8 cellular contexts compared by ENCODE assay signal in the genomic region with DNA sequence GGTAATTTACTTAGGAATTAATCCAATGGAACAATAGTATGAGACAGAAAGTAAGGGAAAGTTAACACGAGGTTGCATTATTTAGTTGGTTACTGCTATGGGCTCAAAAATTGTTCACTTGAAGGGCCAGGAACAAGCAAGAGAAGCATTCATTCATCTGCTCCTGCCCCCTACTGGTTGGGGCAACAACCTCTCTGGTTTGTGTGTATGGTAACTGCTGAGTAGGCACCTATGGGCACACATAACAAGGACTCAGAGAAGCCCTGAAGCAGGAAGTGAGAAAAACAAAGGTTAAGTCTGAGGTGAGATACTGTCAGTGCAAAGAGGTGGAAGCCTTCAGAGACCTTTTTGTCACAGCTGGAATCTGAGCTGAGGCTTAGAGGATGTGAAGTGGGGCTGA. TPM values are rescaled to one million over a fixed set of nuclear protein-coding genes. Genes with fewer than 3 reads are reported as not detected.
A peak's percentile ranks its signal among the peaks of the same experiment; 100 is the strongest.
DNase-seq lines count a peak whose midpoint lies in the region; ATAC-seq and TF ChIP-seq lines count a peak whose summit lies in the region.

No MANE protein-coding gene starts in this region.

- no peaks in the 10 kb centered on the region for H3K36me3 ChIP-seq in upper lobe of left lung

- CTCF ChIA-PET in HEK293T (lab: Yijun Ruan, JAX), result interaction anchor here (0.6 kb wide), 1 partner anchor 26 kb away, joined by 5 read pairs; no protein-coding TSS in a partner anchor

- H3K9me3 ChIP-seq in upper lobe of left lung, result no peaks in the 10 kb centered on the region

- no peak overlapping the region for H3K27ac ChIP-seq in upper lobe of left lung

- no peaks in the 10 kb centered on the region for H3K27me3 ChIP-seq in upper lobe of left lung

- TF ChIP-seq CTCF in upper lobe of left lung (IDR thresholded peaks at IDR 0.05), result peak in 1 of 6 experiments; percentile 14

- H3K4me3 ChIP-seq in upper lobe of left lung, result no peak overlapping the region

- H3K4me1 ChIP-seq in upper lobe of left lung, result peaks cover 0 to 5% (median 3%) of the 10 kb centered on the region in 4 donors

- POLR2A ChIA-PET in HEK293T (lab: Yijun Ruan, JAX), result no interaction called here

- WGBS in upper lobe of left lung, 2 donors, result 73 to 75% methylated on average over 1 of the region's 1 CpG

- TF ChIP-seq EP300 in upper lobe of left lung (IDR thresholded peaks at IDR 0.05), result no peak

- ATAC-seq in upper lobe of left lung (ENCODE audit: low FRiP score in 2 of 2), result no peak

- in situ Hi-C loops in SK-MEL-5 (cut with HindIII; ENCODE audit: low pct_unique_long_range_greater_than_20kb, low sequenced_read_pairs), result no loop called here

- no peak for TF ChIP-seq POLR2A in upper lobe of left lung (IDR thresholded peaks at IDR 0.05)

- DNase-seq in SIG-M5 treated with dmso at 0.1 percent for 504 hours (lab: John Stamatoyannopoulos, UW; ENCODE audit: unreplicated experiment) (peak; percentile 41), SIG-M5 (lab: John Stamatoyannopoulos, UW) (no peak), HEK293T (ENCODE audit: extremely low spot score) (peak; percentile 6), SK-MEL-5 (ENCODE audit: low read depth, low spot score) (peak; percentile 83), foreskin melanocyte (peak; percentile 22), 8988T (no peak), upper lobe of left lung (no peak)
- no peak for DNase-seq in activated effector memory CD4-positive, alpha-beta T cell treated with anti-CD3 and anti-CD28 coated beads, Interleukin-2, amount 50 U/mL, for 16 hours

TF ChIP-seq in HEK293T, 16 proteins besides CTCF, POLR2A, EP300 and RAD21:
- no peak for TF ChIP-seq LEF1 (IDR thresholded peaks at IDR 0.05; ENCODE audit: borderline replicate concordance)
- no peak for TF ChIP-seq FOXM1 (IDR thresholded peaks at IDR 0.05; ENCODE audit: borderline replicate concordance)

RNA-seq across cellular contexts. Expression of a gene that starts 34.4 kb away (rescaled TPM):
- 15.0 and 18.1 TPM in 2 replicates for total RNA-seq in SK-MEL-5 (2014; rRNA removed; shearing (Covaris generic))
- 9.8 and 10.2 TPM in 2 replicates for polyA plus RNA-seq in SK-MEL-5 (2015; cell fraction: cytosol; rRNA removed)
- polyA plus RNA-seq in SK-MEL-5 (2015; cell fraction: nucleus; rRNA removed), result 47.5 and 68.4 TPM in 2 replicates
- 10 to 100 TPM in 4 of 6 donors, 1 to 10 TPM in 2; 6.4 to 19.8 (median 12.6) TPM for total RNA-seq in upper lobe of left lung

Comparison
In these comparisons a context has a peak if more than half of its experiments do, and no peak if none do; other contexts are left out.
1. DNase-seq: peak in SIG-M5 treated with dmso at 0.1 percent for 504 hours (single experiment), HEK293T (single experiment), SK-MEL-5 (single experiment) and foreskin melanocyte (single experiment); none in SIG-M5 (single experiment), activated effector memory CD4-positive, alpha-beta T cell treated with anti-CD3 and anti-CD28 coated beads, Interleukin-2, amount 50 U/mL, for 16 hours (single experiment), 8988T (single experiment) and upper lobe of left lung (0 of 2).